In genomic region chr21:31941694-31942093, GRCh38 we compare ENCODE assay signal across 20 cellular contexts.
A peak's percentile ranks its signal among the peaks of the same experiment; 100 is the strongest.
DNase-seq lines count a peak whose midpoint lies in the region; ATAC-seq and TF ChIP-seq lines count a peak whose summit lies in the region.
"Had no signal": no experiment of that assay in that cellular context is flagged by ENCODE, and none has a peak within 500 bp of the region (broad histone marks: within the 10 kb centered on the region; RNA-seq: fewer than 3 reads in every experiment).

No MANE protein-coding gene starts in this region.

- no peaks in the 10 kb centered on the region for H3K27me3 Mint-ChIP-seq in neural crest cell (ENCODE audit: low read depth)

- in situ Hi-C loops in GM13976 (cut with MboI; ENCODE audit: low sequenced_read_pairs, unreplicated experiment) = no loop called here

- H3K4me3 ChIP-seq in colonic mucosa (no peak overlapping the region), mucosa of descending colon (no peak overlapping the region)
- H3K4me3 ChIP-seq: A549; BLaER1 treated with 17β-estradiol and CSF1 and Interleukin-3, amounts not matched to agents 10 nM and 100 nM had no signal

- H3K9me3 ChIP-seq in colonic mucosa (no peaks in the 10 kb centered on the region), mucosa of descending colon (no peaks in the 10 kb centered on the region)
- H3K9me3 ChIP-seq: A549; BLaER1 treated with 17β-estradiol and CSF1 and Interleukin-3, amounts not matched to agents 10 nM and 100 nM; Caco-2 had no signal

- peaks cover 26% of the 10 kb centered on the region for H3K36me3 Mint-ChIP-seq in neural crest cell (ENCODE audit: low read depth)
- H3K36me3 Mint-ChIP-seq: CD8-positive, alpha-beta T cell had no signal

- H3K4me3 Mint-ChIP-seq in neural crest cell = no peak overlapping the region
- H3K4me3 Mint-ChIP-seq: B cell; CD4-positive, alpha-beta T cell; CD8-positive, alpha-beta T cell had no signal

- no peaks in the 10 kb centered on the region for H3K9me3 Mint-ChIP-seq in neural crest cell
- H3K9me3 Mint-ChIP-seq: CD4-positive, alpha-beta T cell; CD8-positive, alpha-beta T cell had no signal

- ATAC-seq in left colon (peak; percentile 90), mucosa of descending colon (peak; percentile 81), HG02610 (IDR thresholded peaks at IDR 0.05; ENCODE audit: unreplicated experiment) (no peak)
- ATAC-seq: A549; CD8-positive, alpha-beta T cell had no signal

- H3K9ac ChIP-seq in colonic mucosa (ENCODE audit: low read depth in 2 of 2, low read length in 2 of 2) = no peak overlapping the region
- H3K9ac ChIP-seq: BLaER1 treated with 17β-estradiol and CSF1 and Interleukin-3, amounts not matched to agents 10 nM and 100 nM had no signal

- no peak for TF ChIP-seq CTCF in colonic mucosa (IDR thresholded peaks at IDR 0.05)
- TF ChIP-seq CTCF in mucosa of descending colon (IDR thresholded peaks at IDR 0.05) = no peak
- TF ChIP-seq CTCF in neural crest cell (conservative IDR thresholded peaks at IDR 0.05) = no peak
- TF ChIP-seq CTCF in GM13976 (IDR thresholded peaks at IDR 0.05; ENCODE audit: borderline replicate concordance, control extremely low read depth, extremely low read depth, insufficient read depth, missing control alignments) = no peak

- H3K27ac ChIP-seq in colonic mucosa = no peak overlapping the region
- H3K27ac ChIP-seq: 22Rv1; A549; BLaER1 treated with 17β-estradiol and CSF1 and Interleukin-3, amounts not matched to agents 10 nM and 100 nM; C4-2B had no signal

- peaks cover 52% of the 10 kb centered on the region for H3K4me1 Mint-ChIP-seq in neural crest cell
- H3K4me1 Mint-ChIP-seq: B cell had no signal

- intact Hi-C loops in colonic mucosa (cut with DNase I) = no loop called here
- intact Hi-C loops in left colon (cut with DNase I, micrococcal nuclease) = no loop called here
- intact Hi-C loops in mucosa of descending colon (cut with DNase I, micrococcal nuclease) = no loop called here

- DNase-seq in colonic mucosa (peak; percentile 32), left colon (peak in 1 of 2 donors; percentile 12), mucosa of descending colon (peak in 1 of 3 donors; percentile 39), neural crest cell (ENCODE audit: low read depth, low spot score) (no peak), GM13976 (ENCODE audit: low spot score) (no peak), T-helper 2 cell (no peak)
- DNase-seq in stimulated activated naive CD4-positive, alpha-beta T cell treated with Interleukin-2 at 50 U/mL for 16 hours (lab: John Stamatoyannopoulos, UW) = no peak
- DNase-seq: AML-193; Caco-2; Calu3; CD4-positive, alpha-beta T cell; CD8-positive, alpha-beta T cell; DMS79 treated with DMSO at 0.1 percent for 48 hours; GF-D8 had no signal

- H3K36me3 ChIP-seq in colonic mucosa = no peaks in the 10 kb centered on the region
- no peaks in the 10 kb centered on the region for H3K36me3 ChIP-seq in mucosa of descending colon (ENCODE audit: low read depth)

- H3K27me3 ChIP-seq in colonic mucosa = no peaks in the 10 kb centered on the region
- H3K27me3 ChIP-seq: BLaER1 treated with 17β-estradiol and CSF1 and Interleukin-3, amounts not matched to agents 10 nM and 100 nM had no signal

- H3K4me1 ChIP-seq in colonic mucosa = no peaks in the 10 kb centered on the region
- H3K4me1 ChIP-seq in mucosa of descending colon (ENCODE audit: low read depth) = peaks cover 3% of the 10 kb centered on the region
- H3K4me1 ChIP-seq: A549; BLaER1 treated with 17β-estradiol and CSF1 and Interleukin-3, amounts not matched to agents 10 nM and 100 nM had no signal

- H3K27ac Mint-ChIP-seq in neural crest cell (ENCODE audit: unreplicated experiment) = peak overlapping the region; percentile 39
- H3K27ac Mint-ChIP-seq: B cell; CD4-positive, alpha-beta T cell; CD8-positive, alpha-beta T cell had no signal
